ENCODE assay signal across 1 cellular context in the genomic region with DNA sequence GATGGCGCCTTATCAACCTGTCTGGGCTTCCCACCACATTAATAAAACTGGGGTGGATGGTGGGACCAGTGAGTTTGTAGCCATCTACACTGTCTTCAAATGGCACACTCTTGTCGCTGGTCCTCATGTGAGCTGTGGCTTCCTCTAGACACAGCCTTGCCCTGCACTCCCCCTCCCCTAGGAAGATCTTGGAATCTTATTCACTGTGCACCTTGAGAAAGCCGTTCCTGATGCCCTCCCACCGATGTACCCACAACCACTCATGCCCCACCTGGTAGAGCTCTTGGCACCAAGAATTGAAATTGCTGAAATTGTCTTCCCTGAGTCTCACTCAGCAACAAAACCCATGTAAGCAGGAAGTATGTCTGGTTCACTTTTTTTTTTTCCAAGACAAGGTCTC.
TF ChIP-seq lines count a peak whose summit lies in the region.

No MANE protein-coding gene starts in this region.

TF ChIP-seq in H1, 55 proteins besides CTCF, POLR2A, EP300 and RAD21:
- no peak for TF ChIP-seq TCF12 (IDR thresholded peaks at IDR 0.05; ENCODE audit: low read depth, low read length)
- TF ChIP-seq SP1 (IDR thresholded peaks at IDR 0.05; ENCODE audit: low read depth, low read length), result no peak
- no peak for TF ChIP-seq KDM5A (IDR thresholded peaks at IDR 0.05; ENCODE audit: low read length)
- TF ChIP-seq CREB1 (IDR thresholded peaks at IDR 0.05), result no peak
- no peak for TF ChIP-seq ZNF274 (IDR thresholded peaks at IDR 0.05; ENCODE audit: borderline replicate concordance, extremely low read depth, low read length)
- no peak for TF ChIP-seq SIX5 (IDR thresholded peaks at IDR 0.05; ENCODE audit: low read depth, low read length)
- no peak for TF ChIP-seq JUN (IDR thresholded peaks at IDR 0.05; ENCODE audit: low read depth, low read length)
- no peak for TF ChIP-seq CHD1 (IDR thresholded peaks at IDR 0.05; ENCODE audit: low read depth, low read length)
- TF ChIP-seq CHD2 (IDR thresholded peaks at IDR 0.05; ENCODE audit: low read length), result no peak
- no peak for TF ChIP-seq BRCA1 (IDR thresholded peaks at IDR 0.05; ENCODE audit: low read depth, low read length)
- TF ChIP-seq SIRT6 (IDR thresholded peaks at IDR 0.05; ENCODE audit: low read length), result no peak
- TF ChIP-seq TBP (IDR thresholded peaks at IDR 0.05; ENCODE audit: low read depth, low read length), result no peak
- no peak for TF ChIP-seq KDM4A (IDR thresholded peaks at IDR 0.05; ENCODE audit: low read depth, low read length, severe bottlenecking)
- no peak for TF ChIP-seq TAF1 (IDR thresholded peaks at IDR 0.05; ENCODE audit: low read depth, low read length)
- no peak for TF ChIP-seq RXRA (IDR thresholded peaks at IDR 0.05; ENCODE audit: insufficient read depth, low read depth, low read length)
